In the genomic region with DNA sequence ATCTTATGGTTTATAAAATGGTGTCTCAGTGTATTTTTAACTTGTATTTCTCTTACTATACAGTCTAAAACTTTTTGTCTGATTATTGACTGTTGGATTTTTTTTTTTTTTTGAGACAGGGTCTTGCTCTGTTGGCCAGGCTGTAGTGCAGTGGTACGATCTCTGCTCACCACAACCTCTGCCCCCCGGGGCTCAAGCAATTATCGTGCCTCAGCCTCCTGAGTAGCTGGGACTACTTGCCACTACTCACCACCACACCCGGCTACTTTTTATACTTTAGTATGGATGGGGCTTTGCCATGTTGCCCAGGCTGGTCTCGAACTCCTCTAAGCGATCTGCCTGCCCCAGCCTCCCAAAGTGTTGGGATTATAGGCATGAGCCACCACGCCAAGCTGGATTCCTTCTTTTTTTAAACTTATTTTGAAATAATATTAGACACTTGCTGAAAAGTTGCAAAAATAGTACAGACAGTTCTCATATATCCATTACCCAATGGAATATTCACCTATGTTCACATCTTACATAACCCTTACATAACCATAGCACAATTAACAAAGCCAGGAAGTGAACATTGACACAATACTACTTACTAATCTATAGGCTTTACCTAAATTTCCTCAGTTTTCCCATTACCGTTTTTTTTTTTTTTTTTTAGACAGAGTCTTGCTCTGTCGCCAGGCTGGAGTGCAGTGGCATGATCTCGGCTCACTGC, we compare ENCODE assay signal across 16 cellular contexts. TPM values are rescaled to one million over a fixed set of nuclear protein-coding genes. Genes with fewer than 3 reads are reported as not detected.
DNase-seq lines count a peak whose midpoint lies in the region; ATAC-seq, FAIRE-seq and TF ChIP-seq lines count a peak whose summit lies in the region.
"Had no signal": no experiment of that assay in that cellular context is flagged by ENCODE, and none has a peak within 500 bp of the region (broad histone marks: within the 10 kb centered on the region; RNA-seq: fewer than 3 reads in every experiment).

No MANE protein-coding gene starts in this region.

- no peak overlapping the region for H3K9ac ChIP-seq in duodenal mucosa (ENCODE audit: low read depth in 1 of 2, low read length in 2 of 2)
- H3K9ac ChIP-seq: parathyroid adenoma had no signal

- H3K27me3 ChIP-seq in right cardiac atrium (ENCODE audit: control insufficient read depth, insufficient read depth), result no peaks in the 10 kb centered on the region
- H3K27me3 ChIP-seq in duodenal mucosa (ENCODE audit: control insufficient read depth in 1 of 2, insufficient read depth in 2 of 2, low read length in 2 of 2), result no peaks in the 10 kb centered on the region
- no peaks in the 10 kb centered on the region for H3K27me3 ChIP-seq in pancreas
- H3K27me3 ChIP-seq in GM23338 (ENCODE audit: insufficient read depth), result no peaks in the 10 kb centered on the region

- no peaks in the 10 kb centered on the region for H3K79me2 ChIP-seq in GM23338 (replicated peaks; ENCODE audit: insufficient read depth)
- H3K79me2 ChIP-seq: parathyroid adenoma had no signal

- H3K27ac Mint-ChIP-seq in GM23338, result no peak overlapping the region
- H3K27ac Mint-ChIP-seq: activated naive CD4-positive, alpha-beta T cell treated with anti-CD3 and anti-CD28 coated beads, Interleukin-2, amount 50 U/mL, for 24 hours; H9 had no signal

- H3K27me3 Mint-ChIP-seq in GM23338 (ENCODE audit: insufficient read depth, low read depth, poor library complexity), result peaks cover 6% of the 10 kb centered on the region
- H3K27me3 Mint-ChIP-seq: activated naive CD4-positive, alpha-beta T cell treated with anti-CD3 and anti-CD28 coated beads, Interleukin-2, amount 50 U/mL, for 24 hours had no signal

- H3K9me3 Mint-ChIP-seq in GM23338, result no peaks in the 10 kb centered on the region; the same call in 2 of the 3 replicates
- H3K9me3 Mint-ChIP-seq: activated naive CD4-positive, alpha-beta T cell treated with anti-CD3 and anti-CD28 coated beads, Interleukin-2, amount 50 U/mL, for 24 hours; H9 had no signal

- no peaks in the 10 kb centered on the region for H3K9me2 ChIP-seq in GM23338 (ENCODE audit: insufficient read depth)

- ATAC-seq in right cardiac atrium, result no peak
- ATAC-seq in left cardiac atrium, result no peak
- peak in 2 of 4 donors; percentile 1 to 2 for ATAC-seq in pancreas
- ATAC-seq in GM18873 (IDR thresholded peaks at IDR 0.05; ENCODE audit: low FRiP score, unreplicated experiment), result no peak
- no peak for ATAC-seq in GM23338

- H3K4me3 Mint-ChIP-seq in GM23338, result no peak overlapping the region
- H3K4me3 Mint-ChIP-seq: activated naive CD4-positive, alpha-beta T cell treated with anti-CD3 and anti-CD28 coated beads, Interleukin-2, amount 50 U/mL, for 24 hours; H9 had no signal

- H3K4me2 ChIP-seq in GM23338, result no peak overlapping the region

- H3K9me3 ChIP-seq in right cardiac atrium (ENCODE audit: control insufficient read depth, low read length), result no peaks in the 10 kb centered on the region
- no peaks in the 10 kb centered on the region for H3K9me3 ChIP-seq in duodenal mucosa (ENCODE audit: control insufficient read depth in 1 of 2, low read length in 2 of 2)
- no peaks in the 10 kb centered on the region for H3K9me3 ChIP-seq in pancreas

- no peak for FAIRE-seq in pancreas (lab: Jason Lieb, UNC)
- FAIRE-seq: endometrium had no signal

- peaks cover 38 to 52% of the 10 kb centered on the region in 2 donors for H3K36me3 ChIP-seq in duodenal mucosa (ENCODE audit: control insufficient read depth in 1 of 2, insufficient read depth in 2 of 2, low read length in 2 of 2)
- H3K36me3 ChIP-seq in pancreas, result peaks cover 0 to 8% (median 0%) of the 10 kb centered on the region in 3 donors
- H3K36me3 ChIP-seq in GM23338 (ENCODE audit: insufficient read depth), result no peaks in the 10 kb centered on the region

- H3K36me3 Mint-ChIP-seq in GM23338 (ENCODE audit: low read depth), result peaks cover 32% of the 10 kb centered on the region

- intact Hi-C loops in right cardiac atrium (cut with DNase I) (loop anchor here in 3 of 4 donors (2.0 to 5.0 kb wide), 3 partner anchors 41 to 74 kb away; no protein-coding TSS in a partner anchor), left cardiac atrium (cut with DNase I) (loop anchor here in 1 of 2 donors (5.0 kb wide), 1 partner anchor 36 kb away; no protein-coding TSS in a partner anchor), pancreas (cut with DNase I) (no loop called here)

- no peaks in the 10 kb centered on the region for H3K4me1 Mint-ChIP-seq in GM23338

- H3K4me3 ChIP-seq in right cardiac atrium (ENCODE audit: low read length) (no peak overlapping the region), duodenal mucosa (ENCODE audit: low read depth in 1 of 2, low read length in 2 of 2) (no peak overlapping the region), pancreas (no peak overlapping the region), GM23338 (no peak overlapping the region)
- H3K4me3 ChIP-seq: SK-N-MC had no signal

- TF ChIP-seq CTCF in pancreas (IDR thresholded peaks at IDR 0.05) (no peak), GM23338 (conservative IDR thresholded peaks at IDR 0.05; ENCODE audit: low read depth in 2 of 2) (no peak)

- 85% methylated on average over 10 of the region's 10 CpGs for WGBS in right cardiac atrium
- WGBS in pancreas, 2 donors, result 93 to 94% methylated on average over 10 of the region's 10 CpGs

- H3F3A ChIP-seq in GM23338 (replicated peaks; ENCODE audit: low read depth), result no peaks in the 10 kb centered on the region

- H3K27ac ChIP-seq in right cardiac atrium (ENCODE audit: low read length) (no peak overlapping the region), duodenal mucosa (ENCODE audit: low read depth, low read length) (peak overlapping the region; percentile 24), pancreas (peak overlapping the region in 3 of 4 donors; percentile 28 to 66 (median 64)), GM23338 (ENCODE audit: low read depth) (no peak overlapping the region)
- H3K27ac ChIP-seq: parathyroid adenoma, SK-N-MC had no signal

- DNase-seq in right cardiac atrium, result peak in 2 of 3 donors; percentile 24 to 41
- DNase-seq in left cardiac atrium, result no peak
- no peak for DNase-seq in pancreas
- no peak for DNase-seq in GM23338 (ENCODE audit: low spot score)
- no peak for DNase-seq in cerebellum (ENCODE audit: low spot score)
- no peak for DNase-seq in RPMI8226
- DNase-seq: activated CD4-positive, alpha-beta T cell treated with anti-CD3 and anti-CD28 coated beads for 48 hours; C1 segment of cervical spinal cord; H9; NCI-H345 had no signal

- no peak overlapping the region for H2AFZ ChIP-seq in GM23338
- H2AFZ ChIP-seq: parathyroid adenoma had no signal

- H3K4me1 ChIP-seq in right cardiac atrium (ENCODE audit: control insufficient read depth, insufficient read depth, low read length) (peaks cover 12% of the 10 kb centered on the region), duodenal mucosa (ENCODE audit: control insufficient read depth in 1 of 2, insufficient read depth in 2 of 2, low read length in 2 of 2) (peaks cover 6 to 23% of the 10 kb centered on the region in 2 donors), pancreas (peaks cover 0 to 9% (median 4%) of the 10 kb centered on the region in 3 donors), GM23338 (ENCODE audit: insufficient read depth) (no peaks in the 10 kb centered on the region; the same call in 1 of the 2 replicates)
- H3K4me1 ChIP-seq: parathyroid adenoma had no signal

- H4K20me1 ChIP-seq in GM23338 (replicated peaks; ENCODE audit: insufficient read depth), result no peaks in the 10 kb centered on the region

RNA-seq across cellular contexts. Expression of gene STOM, which starts 47.2 kb away (rescaled TPM):
- total RNA-seq in right cardiac atrium, result 100 to 1,000 TPM; 146 to 246 (median 172) TPM
- polyA plus RNA-seq in right cardiac atrium, result 153 TPM
- 100 to 1,000 TPM; 194 to 326 TPM for total RNA-seq in left cardiac atrium
- 10 to 100 TPM; 13.9 to 65.1 (median 33.9) TPM for total RNA-seq in pancreas
- polyA plus RNA-seq in pancreas, result 10 to 100 TPM; 25.4 to 30.9 TPM
- total RNA-seq in GM23338 (2014; rRNA removed; shearing (Covaris generic)), result 51.1 and 61.0 TPM in 2 replicates
- 29.4 and 30.4 TPM in 2 replicates for polyA plus RNA-seq in GM23338 (2016; fragmentation: Nextera tagmentation; extraction: Ambion mirVana)
- 42.6 TPM for total RNA-seq in cerebellum

RNA-seq across cellular contexts. Expression of gene GSN, which starts 54.9 kb away (rescaled TPM):
- total RNA-seq in right cardiac atrium (1,000 to 10,000 TPM in 3 of 4 donors, 100 to 1,000 TPM in 1; 949 to 1,838 (median 1,489) TPM), left cardiac atrium (1,000 to 10,000 TPM in 1 of 2 donors, 100 to 1,000 TPM in 1; 881 to 1,287 TPM), pancreas (100 to 1,000 TPM in 3 of 6 donors, 10 to 100 TPM in 3; 44.0 to 190 (median 97.8) TPM), cerebellum (136 TPM)
- polyA plus RNA-seq in right cardiac atrium (1,813 TPM), pancreas (100 to 1,000 TPM; 154 to 193 TPM), GM23338 (2016; fragmentation: Nextera tagmentation; extraction: Ambion mirVana) (30.2 and 38.3 TPM in 2 replicates)
- total RNA-seq in GM23338 (2014; rRNA removed; shearing (Covaris generic)), result 85.7 and 101 TPM in 2 replicates

Comparison
In these comparisons a context has a peak if more than half of its experiments do, and no peak if none do; other contexts are left out.
1. DNase-seq: peak in right cardiac atrium (2 of 3); none in left cardiac atrium (single experiment), pancreas (0 of 6), GM23338 (single experiment), cerebellum (single experiment) and RPMI8226 (single experiment).
2. H3K27ac ChIP-seq: peak in duodenal mucosa (single experiment) and pancreas (3 of 4); none in right cardiac atrium (single experiment) and GM23338 (single experiment).
3. intact Hi-C loops: an anchor here in right cardiac atrium (2.0 to 5.0 kb wide); none called in pancreas.